Comparison of ENCODE assay signal across 22 cellular contexts in the genomic region with DNA sequence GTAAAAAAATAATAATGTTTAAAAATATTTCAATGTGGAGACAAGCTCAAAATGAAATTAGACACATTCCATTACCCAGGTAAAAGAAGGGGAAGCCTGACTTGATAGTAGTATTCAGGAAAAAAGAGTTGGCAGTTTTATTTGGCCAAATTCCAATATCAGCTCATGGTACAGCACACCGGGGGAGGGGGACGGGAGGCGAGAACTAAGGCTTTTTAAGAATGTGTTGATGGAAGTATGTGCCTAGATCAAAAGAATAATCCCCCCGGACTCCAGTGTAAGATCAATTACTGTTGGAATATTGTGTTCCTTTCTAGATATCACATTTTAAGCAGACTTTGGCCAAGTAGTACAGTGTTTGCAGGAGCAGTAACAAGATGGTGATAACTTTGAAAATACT.
DNase-seq lines count a peak whose midpoint lies in the region; ATAC-seq, FAIRE-seq and TF ChIP-seq lines count a peak whose summit lies in the region.
"Had no signal": no experiment of that assay in that cellular context is flagged by ENCODE, and none has a peak within 500 bp of the region (broad histone marks: within the 10 kb centered on the region; RNA-seq: fewer than 3 reads in every experiment).

No MANE protein-coding gene starts in this region.

- no peak overlapping the region for H3K27ac ChIP-seq in coronary artery
- peak overlapping the region; percentile 5 for H3K27ac ChIP-seq in vagina
- H3K27ac ChIP-seq: BLaER1 treated with 17β-estradiol and CSF1 and Interleukin-3, amounts not matched to agents 10 nM and 100 nM; HL-60; PC-9; SJSA1 had no signal

- peaks cover 77% of the 10 kb centered on the region for H3K4me1 Mint-ChIP-seq in nephron

- peaks cover 26% of the 10 kb centered on the region for H3K36me3 Mint-ChIP-seq in nephron (ENCODE audit: low read depth)
- H3K36me3 Mint-ChIP-seq: CD8-positive, alpha-beta memory T cell had no signal

- TF ChIP-seq CTCF in coronary artery (IDR thresholded peaks at IDR 0.05): no peak
- no peak for TF ChIP-seq CTCF in nephron (IDR thresholded peaks at IDR 0.05; ENCODE audit: unreplicated experiment in 3 of 3)
- TF ChIP-seq CTCF in vagina (IDR thresholded peaks at IDR 0.05): no peak
- no peak for TF ChIP-seq CTCF in foreskin fibroblast (IDR thresholded peaks at IDR 0.05; ENCODE audit: low read depth, low read length)

- H3K4me3 Mint-ChIP-seq in nephron: peak overlapping the region in 1 of 3 experiments; percentile 34
- H3K4me3 Mint-ChIP-seq: CD8-positive, alpha-beta memory T cell had no signal

- H3K9me3 Mint-ChIP-seq in nephron: no peaks in the 10 kb centered on the region
- H3K9me3 Mint-ChIP-seq: CD8-positive, alpha-beta memory T cell had no signal

- no peak for FAIRE-seq in urothelium cell line (lab: Jason Lieb, UNC)
- FAIRE-seq: D721Med, GM19239 had no signal

- peak overlapping the region; percentile 61 to 77 (median 64) for H3K27ac Mint-ChIP-seq in nephron
- H3K27ac Mint-ChIP-seq: CD8-positive, alpha-beta memory T cell had no signal

- no peaks in the 10 kb centered on the region for H3K27me3 ChIP-seq in vagina
- H3K27me3 ChIP-seq: BLaER1 treated with 17β-estradiol and CSF1 and Interleukin-3, amounts not matched to agents 10 nM and 100 nM; SJSA1 had no signal

- no peak for TF ChIP-seq POLR2A in vagina (IDR thresholded peaks at IDR 0.05)

- no peaks in the 10 kb centered on the region for H3K4me1 ChIP-seq in vagina

- ATAC-seq in SK-N-SH treated with all-trans-retinoic acid at 6 μM for 48 hours (peak; percentile 40), GM19463 (IDR thresholded peaks at IDR 0.05; ENCODE audit: unreplicated experiment) (no peak)

- no peaks in the 10 kb centered on the region for H3K9me3 ChIP-seq in vagina
- H3K9me3 ChIP-seq: BLaER1 treated with 17β-estradiol and CSF1 and Interleukin-3, amounts not matched to agents 10 nM and 100 nM; HAP-1; SJSA1 had no signal

- DNase-seq in coronary artery (ENCODE audit: low spot score) (no peak), vagina (ENCODE audit: extremely low spot score in 2 of 2) (no peak), foreskin fibroblast (no peak), GOT3 (lab: John Stamatoyannopoulos, UW) (no peak), urothelium cell line (ENCODE audit: low spot score) (no peak)
- DNase-seq: CD8-positive, alpha-beta memory T cell; DMS79; NCI-H1417 treated with DMSO at 0.1 percent for 48 hours; NCI-H2029; NCI-H2171; NCI-H446; NCI-H748 treated with DMSO at 0.1 percent for 48 hours; PC-9 had no signal

- intact Hi-C loops in vagina (cut with DNase I): no loop called here

- no peaks in the 10 kb centered on the region for H3K36me3 ChIP-seq in vagina
- H3K36me3 ChIP-seq: HAP-1, SJSA1 had no signal

- peak overlapping the region; percentile 43 for H3K4me3 ChIP-seq in coronary artery
- peak overlapping the region in 1 of 2 donors; percentile 23 for H3K4me3 ChIP-seq in vagina
- H3K4me3 ChIP-seq in foreskin fibroblast (ENCODE audit: low read depth in 1 of 2, low read length in 2 of 2): peak overlapping the region in 1 of 2 donors; percentile 38
- H3K4me3 ChIP-seq: BLaER1 treated with 17β-estradiol and CSF1 and Interleukin-3, amounts not matched to agents 10 nM and 100 nM; HAP-1; PC-9; SJSA1 had no signal

- no peaks in the 10 kb centered on the region for H3K27me3 Mint-ChIP-seq in nephron (ENCODE audit: low read depth)
- H3K27me3 Mint-ChIP-seq: CD8-positive, alpha-beta memory T cell had no signal

TF ChIP-seq in SK-N-SH treated with all-trans-retinoic acid at 6 μM for 48 hours, 23 proteins besides CTCF, POLR2A, EP300 and RAD21:
- TF ChIP-seq ISL1 (CRISPR knock-in tag; IDR thresholded peaks at IDR 0.05) (no peak), ZC3H10 (CRISPR knock-in tag; IDR thresholded peaks at IDR 0.05) (no peak), TCF4 (CRISPR knock-in tag; IDR thresholded peaks at IDR 0.05; ENCODE audit: borderline replicate concordance) (no peak), PPARA (CRISPR knock-in tag; IDR thresholded peaks at IDR 0.05; ENCODE audit: borderline replicate concordance) (no peak), SNAI2 (CRISPR knock-in tag; IDR thresholded peaks at IDR 0.05) (no peak), RARB (CRISPR knock-in tag; IDR thresholded peaks at IDR 0.05) (no peak), TOX (CRISPR knock-in tag; IDR thresholded peaks at IDR 0.05; ENCODE audit: borderline replicate concordance) (no peak), OSR1 (CRISPR knock-in tag; IDR thresholded peaks at IDR 0.05) (no peak)
- TF ChIP-seq, protein P1, sequence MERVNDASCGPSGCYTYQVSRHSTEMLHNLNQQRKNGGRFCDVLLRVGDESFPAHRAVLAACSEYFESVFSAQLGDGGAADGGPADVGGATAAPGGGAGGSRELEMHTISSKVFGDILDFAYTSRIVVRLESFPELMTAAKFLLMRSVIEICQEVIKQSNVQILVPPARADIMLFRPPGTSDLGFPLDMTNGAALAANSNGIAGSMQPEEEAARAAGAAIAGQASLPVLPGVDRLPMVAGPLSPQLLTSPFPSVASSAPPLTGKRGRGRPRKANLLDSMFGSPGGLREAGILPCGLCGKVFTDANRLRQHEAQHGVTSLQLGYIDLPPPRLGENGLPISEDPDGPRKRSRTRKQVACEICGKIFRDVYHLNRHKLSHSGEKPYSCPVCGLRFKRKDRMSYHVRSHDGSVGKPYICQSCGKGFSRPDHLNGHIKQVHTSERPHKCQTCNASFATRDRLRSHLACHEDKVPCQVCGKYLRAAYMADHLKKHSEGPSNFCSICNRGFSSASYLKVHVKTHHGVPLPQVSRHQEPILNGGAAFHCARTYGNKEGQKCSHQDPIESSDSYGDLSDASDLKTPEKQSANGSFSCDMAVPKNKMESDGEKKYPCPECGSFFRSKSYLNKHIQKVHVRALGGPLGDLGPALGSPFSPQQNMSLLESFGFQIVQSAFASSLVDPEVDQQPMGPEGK (CRISPR knock-in tag; IDR thresholded peaks at IDR 0.05; ENCODE audit: borderline replicate concordance): no peak
